ENCODE assay signal across 15 cellular contexts in the genomic region with DNA sequence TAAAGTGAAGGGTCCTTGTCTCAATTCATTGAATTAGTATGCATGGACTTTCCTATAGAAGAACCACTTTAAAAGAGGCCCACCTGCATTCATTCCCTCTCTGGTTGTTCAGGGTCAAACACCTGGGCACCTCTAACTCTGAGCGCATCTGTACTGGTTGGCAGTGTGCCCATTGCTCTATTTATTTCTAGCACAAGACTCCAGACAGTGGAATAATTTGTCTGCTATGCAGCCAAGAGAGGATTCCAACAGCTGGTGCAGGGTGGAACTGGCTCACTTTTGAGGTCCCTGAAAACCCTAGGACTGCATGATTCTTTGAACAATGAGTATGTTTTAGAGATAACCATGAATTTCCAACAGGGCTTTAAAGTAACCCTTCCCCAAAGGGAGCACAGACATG. TPM values are rescaled to one million over a fixed set of nuclear protein-coding genes. Genes with fewer than 3 reads are reported as not detected.
"Had no signal": no experiment of that assay in that cellular context is flagged by ENCODE, and none has a peak within 500 bp of the region (broad histone marks: within the 10 kb centered on the region; RNA-seq: fewer than 3 reads in every experiment).

No MANE protein-coding gene starts in this region.

- DNase-seq: activated CD4-positive, alpha-beta T cell treated with anti-CD3 and anti-CD28 coated beads for 4 hours; activated CD8-positive, alpha-beta memory T cell treated with anti-CD3 and anti-CD28 coated beads, Interleukin-2, amount 50 U/mL, for 4 hours; activated CD8-positive, alpha-beta T cell treated with anti-CD3 and anti-CD28 coated beads for 36 hours; activated gamma-delta T cell treated with Interleukin-2 at 50 U/mL for 16 hours; activated naive CD8-positive, alpha-beta T cell treated with anti-CD3 and anti-CD28 coated beads for 36 hours; activated T-cell treated with anti-CD3 and anti-CD28 coated beads, Interleukin-2, amount 50 U/mL, for 72 hours; dorsolateral prefrontal cortex; midbrain; naive B cell; retina; stomach; uterus had no signal

RNA-seq across cellular contexts. Expression of a gene that starts 57.9 kb away (rescaled TPM):
- total RNA-seq: activated T-cell treated with anti-CD3 and anti-CD28 coated beads, Interleukin-2, amount 50 U/mL, for 72 hours; chondrocyte; lower leg skin had no signal
- polyA plus RNA-seq: esophagus, stomach had no signal
